8 cellular contexts compared by ENCODE assay signal in genomic region chr6:26576407-26576843, GRCh38. TPM values are rescaled to one million over a fixed set of nuclear protein-coding genes. Genes with fewer than 3 reads are reported as not detected.
DNase-seq lines count a peak whose midpoint lies in the region; TF ChIP-seq lines count a peak whose summit lies in the region.

No MANE protein-coding gene starts in this region.

- H3K27ac Mint-ChIP-seq in nephron progenitor cell, result no peak overlapping the region

- dilution Hi-C loops in mammary epithelial cell (cut with HindIII; ENCODE audit: low sequenced_read_pairs), result no loop called here

- H2AFZ ChIP-seq in mammary epithelial cell (ENCODE audit: low read depth, low read length), result no peak overlapping the region

- peaks cover 90% of the 10 kb centered on the region for H3K27me3 Mint-ChIP-seq in nephron progenitor cell (ENCODE audit: low read depth, poor library complexity)

- H3K79me2 ChIP-seq in mammary epithelial cell (ENCODE audit: insufficient read depth, low read length), result no peaks in the 10 kb centered on the region

- H3K4me1 ChIP-seq in NT2/D1 (ENCODE audit: insufficient read depth, insufficient read length) (no peaks in the 10 kb centered on the region), mammary epithelial cell (ENCODE audit: insufficient read depth, low read length) (peaks cover 5% of the 10 kb centered on the region)

- peak; percentile 50 for DNase-seq in NOMO-1 treated with DMSO at 0.1 percent for 48 hours (lab: John Stamatoyannopoulos, UW; ENCODE audit: unreplicated experiment)
- no peak for DNase-seq in NOMO-1 treated with dmso at 0.1 percent for 144 hours (lab: John Stamatoyannopoulos, UW; ENCODE audit: unreplicated experiment)
- DNase-seq in NT2/D1 (ENCODE audit: low read depth, low spot score), result no peak
- DNase-seq in mammary epithelial cell, result no peak
- DNase-seq in nephron progenitor cell, result no peak
- no peak for DNase-seq in stimulated activated CD4-positive, alpha-beta T cell treated with anti-CD3 and anti-CD28 coated beads, Interleukin-1b, Interleukin-23, amount 100 ng/mL, for 48 hours
- DNase-seq in NCI-H2171 treated with DMSO at 0.1 percent for 48 hours (lab: John Stamatoyannopoulos, UW), result no peak
- no peak for DNase-seq in stimulated activated CD4-positive, alpha-beta T cell treated with anti-CD3 and anti-CD28 coated beads, Interleukin-2, amount 100 ng/mL, for 24 hours

- H3K9me3 ChIP-seq in NT2/D1 (ENCODE audit: insufficient read depth, low read length) (peaks cover 8% of the 10 kb centered on the region; the same call in 1 of the 2 replicates), mammary epithelial cell (replicated peaks; ENCODE audit: insufficient read depth, low read length) (no peaks in the 10 kb centered on the region)

- no peak overlapping the region for H3K9ac ChIP-seq in NT2/D1 (ENCODE audit: insufficient read length, low read depth)
- no peak overlapping the region for H3K9ac ChIP-seq in mammary epithelial cell (ENCODE audit: insufficient read depth, low read length)

- no peak overlapping the region for H3K27ac ChIP-seq in mammary epithelial cell (ENCODE audit: insufficient read depth, low read depth, low read length)

- BruUV-seq in mammary epithelial cell (replicated peaks; lab: Mats Ljungman, UMichigan), result no TSS peak

- CTCF ChIA-PET in mammary epithelial cell (lab: Charles Lee; ENCODE audit: low non-redundant PET), result interaction anchor here (1.0 kb wide), 1 partner anchor 19 kb away, joined by 8 read pairs; no protein-coding TSS in a partner anchor

- WGBS in mammary epithelial cell (ENCODE audit: low coverage, missing lambda C conversion rate), result 76% methylated on average over 7 of the region's 7 CpGs

- peak overlapping the region; percentile 78 for H3K4me2 ChIP-seq in mammary epithelial cell (ENCODE audit: insufficient read depth, low read depth, low read length)

- H3K4me1 Mint-ChIP-seq in nephron progenitor cell, result peaks cover 6% of the 10 kb centered on the region

- H3K36me3 Mint-ChIP-seq in nephron progenitor cell (ENCODE audit: low read depth), result no peaks in the 10 kb centered on the region

- intact Hi-C loops in mammary epithelial cell (cut with micrococcal nuclease), result loop anchor here (10.0 kb wide), 1 partner anchor 1108 kb away; no protein-coding TSS in a partner anchor

- H3K36me3 ChIP-seq in NT2/D1 (ENCODE audit: insufficient read depth, insufficient read length, low read length) (no peaks in the 10 kb centered on the region), mammary epithelial cell (ENCODE audit: insufficient read depth, low read length) (no peaks in the 10 kb centered on the region)

- in situ Hi-C loops in mammary epithelial cell (cut with MboI; ENCODE audit: low sequenced_read_pairs in 2 of 2), result loop anchor here in 1 of 2 donors (10.0 kb wide), 1 partner anchor 242 kb away; no protein-coding TSS in a partner anchor

- no peaks in the 10 kb centered on the region for H4K20me1 ChIP-seq in mammary epithelial cell (ENCODE audit: insufficient read depth, low read length)

- H3K4me3 ChIP-seq in NT2/D1 (ENCODE audit: insufficient read length, low read depth), result peak overlapping the region; percentile 59
- H3K4me3 ChIP-seq in mammary epithelial cell (replicated peaks in 1 of 3; ENCODE audit: insufficient read depth in 1 of 3, low read depth in 2 of 3, low read length in 3 of 3), result peak overlapping the region in 1 of 3 experiments; percentile 51

- peak overlapping the region; percentile 87 for H3K4me3 Mint-ChIP-seq in nephron progenitor cell

- peaks cover 28% of the 10 kb centered on the region for H3K9me3 Mint-ChIP-seq in nephron progenitor cell

- no peaks in the 10 kb centered on the region for H3K27me3 ChIP-seq in NT2/D1 (ENCODE audit: insufficient read depth, insufficient read length)
- H3K27me3 ChIP-seq in mammary epithelial cell (ENCODE audit: insufficient read depth, low read length), result no peaks in the 10 kb centered on the region

- TF ChIP-seq CTCF in mammary epithelial cell (conservative IDR thresholded peaks at IDR 0.05 in 1 of 2, IDR thresholded peaks at IDR 0.05 in 1 of 2; ENCODE audit: extremely low read depth in 1 of 2, insufficient read depth in 1 of 2, low read depth in 1 of 2, low read length in 2 of 2), result no peak
- no peak for TF ChIP-seq CTCF in nephron progenitor cell (IDR thresholded peaks at IDR 0.05)

RNA-seq across cellular contexts. Expression of gene ABT1, which starts 20.3 kb away (rescaled TPM):
- 10 to 100 TPM; 14.2 to 15.9 TPM for total RNA-seq in mammary epithelial cell
- polyA plus RNA-seq in mammary epithelial cell, result 18.8 TPM
- 12.5 TPM for polyA minus RNA-seq in mammary epithelial cell

RNA-seq across cellular contexts. Expression of gene HMGN4, which starts 38.3 kb away (rescaled TPM):
- total RNA-seq in mammary epithelial cell, result 10 to 100 TPM; 74.6 to 81.5 TPM
- polyA plus RNA-seq in mammary epithelial cell, result 50.2 TPM
- polyA minus RNA-seq in mammary epithelial cell, result 38.5 TPM
